In the genomic region with DNA sequence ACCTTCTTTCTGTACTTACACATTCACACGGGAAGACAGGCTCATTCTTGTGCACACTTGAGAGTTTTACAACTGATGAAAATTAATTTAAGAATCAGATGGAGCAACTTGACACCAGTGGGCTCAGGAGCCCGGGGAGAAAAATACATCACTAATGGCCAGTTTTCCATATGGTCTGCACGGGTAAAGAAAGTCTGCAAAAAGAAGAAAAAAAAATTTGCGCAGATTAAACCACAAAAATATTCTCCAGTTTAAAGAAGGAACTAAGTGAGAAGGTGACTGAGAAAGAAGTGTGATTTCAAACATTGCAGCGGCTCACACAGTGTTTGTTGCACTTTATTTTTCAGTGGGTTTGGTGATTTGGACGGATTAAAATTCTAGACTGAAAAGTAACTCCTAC, we compare ENCODE assay signal across 9 cellular contexts. TPM values are rescaled to one million over a fixed set of nuclear protein-coding genes. Genes with fewer than 3 reads are reported as not detected.
DNase-seq lines count a peak whose midpoint lies in the region; ATAC-seq, FAIRE-seq and TF ChIP-seq lines count a peak whose summit lies in the region.
"Had no signal": no experiment of that assay in that cellular context is flagged by ENCODE, and none has a peak within 500 bp of the region (broad histone marks: within the 10 kb centered on the region; RNA-seq: fewer than 3 reads in every experiment).

A gene with protein sequence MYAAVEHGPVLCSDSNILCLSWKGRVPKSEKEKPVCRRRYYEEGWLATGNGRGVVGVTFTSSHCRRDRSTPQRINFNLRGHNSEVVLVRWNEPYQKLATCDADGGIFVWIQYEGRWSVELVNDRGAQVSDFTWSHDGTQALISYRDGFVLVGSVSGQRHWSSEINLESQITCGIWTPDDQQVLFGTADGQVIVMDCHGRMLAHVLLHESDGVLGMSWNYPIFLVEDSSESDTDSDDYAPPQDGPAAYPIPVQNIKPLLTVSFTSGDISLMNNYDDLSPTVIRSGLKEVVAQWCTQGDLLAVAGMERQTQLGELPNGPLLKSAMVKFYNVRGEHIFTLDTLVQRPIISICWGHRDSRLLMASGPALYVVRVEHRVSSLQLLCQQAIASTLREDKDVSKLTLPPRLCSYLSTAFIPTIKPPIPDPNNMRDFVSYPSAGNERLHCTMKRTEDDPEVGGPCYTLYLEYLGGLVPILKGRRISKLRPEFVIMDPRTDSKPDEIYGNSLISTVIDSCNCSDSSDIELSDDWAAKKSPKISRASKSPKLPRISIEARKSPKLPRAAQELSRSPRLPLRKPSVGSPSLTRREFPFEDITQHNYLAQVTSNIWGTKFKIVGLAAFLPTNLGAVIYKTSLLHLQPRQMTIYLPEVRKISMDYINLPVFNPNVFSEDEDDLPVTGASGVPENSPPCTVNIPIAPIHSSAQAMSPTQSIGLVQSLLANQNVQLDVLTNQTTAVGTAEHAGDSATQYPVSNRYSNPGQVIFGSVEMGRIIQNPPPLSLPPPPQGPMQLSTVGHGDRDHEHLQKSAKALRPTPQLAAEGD (N-terminal part only) (plus strand): TSS at position 301 of the 400 bp plus-strand sequence. CDS start 1,552 bp downstream, outside the sequence.

- no peak for FAIRE-seq in RCC 7860 (lab: Jason Lieb, UNC)
- FAIRE-seq: TTC549 had no signal

- intact Hi-C loops in heart right ventricle (cut with DNase I) (no loop called here), psoas muscle (cut with DNase I) (no loop called here)

- H3K4me3 ChIP-seq in GM23248 (no peak within 1 kb of the TSS), heart right ventricle (no peak within 1 kb of the TSS), psoas muscle (no peak within 1 kb of the TSS)

- H3K9me3 ChIP-seq in GM23248 (ENCODE audit: low read depth) (no peaks in the 10 kb centered on the region), heart right ventricle (peaks cover 0 to 18% (median 6%) of the 10 kb centered on the region in 11 donors), psoas muscle (peaks cover 8% of the 10 kb centered on the region)

- no peak within 1 kb of the TSS for H3K9ac ChIP-seq in GM23248

- H3K27ac ChIP-seq in GM23248 (no peak within 1 kb of the TSS), heart right ventricle (peak within 1 kb of the TSS in 1 of 10 donors; percentile 1), psoas muscle (no peak within 1 kb of the TSS)

- WGBS in GM23248 (ENCODE audit: low coverage in 1 of 2, low lambda C conversion rate in 2 of 2, missing lambda C conversion rate in 2 of 2), 2 experiments, result 70 to 71% methylated on average over 6 of the region's 6 CpGs
- 80 to 85% methylated on average over 6 of the region's 6 CpGs for WGBS in heart right ventricle, 2 donors
- 67 to 71% (median 68%) methylated on average over 6 of the region's 6 CpGs for WGBS in psoas muscle, 3 donors

- peaks cover 4% of the 10 kb centered on the region for H3K9me3 Mint-ChIP-seq in activated CD8-positive, alpha-beta T cell treated with anti-CD3 and anti-CD28 coated beads, Interleukin-2, amount 10 ng/mL, durations not matched to agents 7 days and 5 days (ENCODE audit: insufficient read depth)

- H3K27ac Mint-ChIP-seq in activated CD8-positive, alpha-beta T cell treated with anti-CD3 and anti-CD28 coated beads, Interleukin-2, amount 10 ng/mL, durations not matched to agents 7 days and 5 days, result no peak within 1 kb of the TSS

- POLR2A ChIA-PET in activated CD8-positive, alpha-beta T cell treated with anti-CD3 and anti-CD28 coated beads, Interleukin-2, amount 10 ng/mL, durations not matched to agents 7 days and 5 days (lab: Charles Lee), result no interaction called here

- TF ChIP-seq CTCF in heart right ventricle (IDR thresholded peaks at IDR 0.05), result no peak
- no peak for TF ChIP-seq CTCF in psoas muscle (IDR thresholded peaks at IDR 0.05)

- in situ Hi-C loops in GM23248 (cut with MboI), result no loop called here

- H3K36me3 ChIP-seq in GM23248 (ENCODE audit: low read depth) (no peaks in the 10 kb centered on the region; the same call in 1 of the 2 replicates), heart right ventricle (peaks cover 0 to 44% (median 0%) of the 10 kb centered on the region in 9 donors), psoas muscle (ENCODE audit: insufficient read depth in 1 of 2, low read depth in 1 of 2) (peaks cover 4 to 29% of the 10 kb centered on the region in 2 donors)

- H3K4me1 Mint-ChIP-seq in activated CD8-positive, alpha-beta T cell treated with anti-CD3 and anti-CD28 coated beads, Interleukin-2, amount 10 ng/mL, durations not matched to agents 7 days and 5 days (ENCODE audit: low read depth), result peaks cover 16% of the 10 kb centered on the region

- H4K20me1 ChIP-seq in GM23248 (ENCODE audit: insufficient read depth), result no peaks in the 10 kb centered on the region

- H3K27me3 Mint-ChIP-seq in activated CD8-positive, alpha-beta T cell treated with anti-CD3 and anti-CD28 coated beads, Interleukin-2, amount 10 ng/mL, durations not matched to agents 7 days and 5 days (ENCODE audit: low read depth), result no peaks in the 10 kb centered on the region

- H3K4me2 ChIP-seq in GM23248 (ENCODE audit: unreplicated experiment), result no peak within 1 kb of the TSS

- H3F3A ChIP-seq in GM23248 (ENCODE audit: insufficient read depth), result no peaks in the 10 kb centered on the region; the same call in 1 of the 2 replicates

- H3K36me3 Mint-ChIP-seq in activated CD8-positive, alpha-beta T cell treated with anti-CD3 and anti-CD28 coated beads, Interleukin-2, amount 10 ng/mL, durations not matched to agents 7 days and 5 days (ENCODE audit: low read depth), result peaks cover 18% of the 10 kb centered on the region

- DNase-seq in GM23248 (no peak), heart right ventricle (no peak), psoas muscle (no peak), hypothalamus (lab: John Stamatoyannopoulos, UW) (no peak), RCC 7860 (ENCODE audit: low spot score) (no peak), DMS79 (lab: John Stamatoyannopoulos, UW) (no peak), RPMI8226 (no peak)
- no peak for DNase-seq in activated CD8-positive, alpha-beta T cell treated with anti-CD3 and anti-CD28 coated beads, Interleukin-2, amount 10 ng/mL, durations not matched to agents 7 days and 5 days

- H3K4me3 Mint-ChIP-seq in activated CD8-positive, alpha-beta T cell treated with anti-CD3 and anti-CD28 coated beads, Interleukin-2, amount 10 ng/mL, durations not matched to agents 7 days and 5 days, result no peak within 1 kb of the TSS

- no peak for ATAC-seq in activated CD8-positive, alpha-beta T cell treated with anti-CD3 and anti-CD28 coated beads, Interleukin-2, amount 10 ng/mL, durations not matched to agents 7 days and 5 days
- ATAC-seq in heart right ventricle (no peak), psoas muscle (no peak)

- H3K4me1 ChIP-seq in GM23248 (ENCODE audit: insufficient read depth) (no peaks in the 10 kb centered on the region), heart right ventricle (peaks cover 0 to 8% (median 0%) of the 10 kb centered on the region in 9 donors), psoas muscle (no peaks in the 10 kb centered on the region)

- no peaks in the 10 kb centered on the region for H3K9me2 ChIP-seq in GM23248 (ENCODE audit: insufficient read depth)

- no peaks in the 10 kb centered on the region for H3K27me3 ChIP-seq in GM23248 (replicated peaks; ENCODE audit: insufficient read depth)
- no peaks in the 10 kb centered on the region for H3K27me3 ChIP-seq in heart right ventricle
- no peaks in the 10 kb centered on the region for H3K27me3 ChIP-seq in psoas muscle (ENCODE audit: insufficient read depth in 3 of 3, low read length in 2 of 3)

- H3K79me2 ChIP-seq in GM23248 (ENCODE audit: insufficient read depth), result peaks cover 17% of the 10 kb centered on the region; the same call in 1 of the 2 replicates

- no peak within 1 kb of the TSS for H2AFZ ChIP-seq in GM23248

- CTCF ChIA-PET in activated CD8-positive, alpha-beta T cell treated with anti-CD3 and anti-CD28 coated beads, Interleukin-2, amount 10 ng/mL, durations not matched to agents 7 days and 5 days (lab: Charles Lee), result no interaction called here

RNA-seq across cellular contexts. Expression of the gene that starts here (rescaled TPM):
- 23.8 and 38.7 TPM in 2 replicates for total RNA-seq in GM23248 (2014; rRNA removed; shearing (Covaris generic))
- polyA plus RNA-seq in GM23248 (2016; fragmentation: Nextera tagmentation; extraction: Ambion mirVana) (18.2 and 21.5 TPM in 2 replicates), heart right ventricle (1 to 10 TPM; 2.1 to 7.1 TPM), psoas muscle (10 to 100 TPM in 1 of 3 donors, 1 to 10 TPM in 2; 2.2 to 23.2 (median 3.7) TPM)
- total RNA-seq in activated CD8-positive, alpha-beta T cell treated with anti-CD3 and anti-CD28 coated beads, Interleukin-2, amount 10 ng/mL, durations not matched to agents 7 days and 5 days, result 10 to 100 TPM; 29.6 to 33.9 TPM
- total RNA-seq in heart right ventricle (100 to 1,000 TPM in 5 of 10 donors, 10 to 100 TPM in 5; 81.3 to 127 (median 104) TPM), psoas muscle (100 to 1,000 TPM in 1 of 4 donors, 10 to 100 TPM in 3; 63.2 to 103 (median 78.3) TPM)
